In the genomic region with DNA sequence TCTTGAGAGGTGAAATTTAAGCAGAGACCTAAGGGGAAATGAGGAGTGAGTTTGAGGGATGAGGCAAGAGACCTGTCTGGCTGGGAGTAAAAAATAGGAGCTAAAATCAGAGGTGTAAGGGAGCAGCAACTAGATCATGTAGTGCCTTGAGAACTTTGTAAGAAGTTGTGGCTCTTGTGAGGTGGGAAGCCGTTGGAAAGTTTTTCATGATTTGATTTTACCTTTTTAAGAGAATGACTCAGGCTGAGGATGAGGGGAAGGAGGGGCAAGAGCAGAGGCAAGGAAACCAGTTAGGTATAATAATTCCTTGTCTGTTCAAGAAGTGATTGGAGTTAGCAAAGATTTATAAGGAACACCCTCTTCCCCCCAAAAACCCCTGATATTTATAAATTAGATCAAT, we compare ENCODE assay signal across 1 cellular context.
TF ChIP-seq lines count a peak whose summit lies in the region.

No MANE protein-coding gene starts in this region.

TF ChIP-seq in GM23338, 12 proteins besides CTCF, POLR2A, EP300 and RAD21 (continued from another document):
- TF ChIP-seq ZNF462 (CRISPR knock-in tag; IDR thresholded peaks at IDR 0.05), result no peak
- TF ChIP-seq CREB1 (CRISPR knock-in tag; IDR thresholded peaks at IDR 0.05; ENCODE audit: low read depth), result no peak
- no peak for TF ChIP-seq ZNF114 (CRISPR knock-in tag; IDR thresholded peaks at IDR 0.05)
- TF ChIP-seq ZNF331 (CRISPR knock-in tag; IDR thresholded peaks at IDR 0.05; ENCODE audit: low read depth), result no peak
- TF ChIP-seq ETS1 (IDR thresholded peaks at IDR 0.05), result no peak
- TF ChIP-seq POLR2AphosphoS5 (IDR thresholded peaks at IDR 0.05; ENCODE audit: low read depth), result no peak
- no peak for TF ChIP-seq NANOG (IDR thresholded peaks at IDR 0.05; ENCODE audit: borderline replicate concordance)
- no peak for TF ChIP-seq JUNB (IDR thresholded peaks at IDR 0.05; ENCODE audit: unreplicated experiment)
- TF ChIP-seq REST (IDR thresholded peaks at IDR 0.05; ENCODE audit: unreplicated experiment), result no peak
